Comparison of ENCODE assay signal across 23 cellular contexts in genomic region chr17:824372-824771, GRCh38. TPM values are rescaled to one million over a fixed set of nuclear protein-coding genes. Genes with fewer than 3 reads are reported as not detected.
A peak's percentile ranks its signal among the peaks of the same experiment; 100 is the strongest.
DNase-seq lines count a peak whose midpoint lies in the region; ATAC-seq, FAIRE-seq and TF ChIP-seq lines count a peak whose summit lies in the region.
"Had no signal": no experiment of that assay in that cellular context is flagged by ENCODE, and none has a peak within 500 bp of the region (broad histone marks: within the 10 kb centered on the region; RNA-seq: fewer than 3 reads in every experiment).

No MANE protein-coding gene starts in this region.

- intact Hi-C loops in Right ventricle myocardium superior (cut with DNase I), result no loop called here
- intact Hi-C loops in left ventricle myocardium inferior (cut with micrococcal nuclease), result no loop called here
- intact Hi-C loops in left ventricle myocardium superior (cut with micrococcal nuclease), result no loop called here
- intact Hi-C loops in psoas muscle (cut with DNase I), result no loop called here

- no peaks in the 10 kb centered on the region for H3K4me1 ChIP-seq in left ventricle myocardium inferior
- H3K4me1 ChIP-seq in psoas muscle, result peaks cover 12% of the 10 kb centered on the region

- no peaks in the 10 kb centered on the region for H3K9me3 ChIP-seq in left ventricle myocardium inferior (replicated peaks)
- H3K9me3 ChIP-seq in psoas muscle, result no peaks in the 10 kb centered on the region

- peaks cover 27% of the 10 kb centered on the region for H3K36me3 ChIP-seq in left ventricle myocardium inferior
- H3K36me3 ChIP-seq in bronchial epithelial cell (ENCODE audit: control insufficient read depth, insufficient read depth, low read length), result peaks cover 29% of the 10 kb centered on the region
- peaks cover 0 to 52% of the 10 kb centered on the region in 2 donors for H3K36me3 ChIP-seq in psoas muscle (ENCODE audit: insufficient read depth in 1 of 2, low read depth in 1 of 2)

- DNase-seq in Right ventricle myocardium superior, result no peak
- DNase-seq in left ventricle myocardium inferior, result no peak
- no peak for DNase-seq in bronchial epithelial cell (ENCODE audit: low read depth)
- no peak for DNase-seq in left ventricle myocardium superior
- no peak for DNase-seq in psoas muscle
- DNase-seq in SW 1271 (lab: John Stamatoyannopoulos, UW), result no peak
- no peak for DNase-seq in GM13976 (ENCODE audit: low spot score)
- DNase-seq: 8988T; C1 segment of cervical spinal cord; CD4-positive, CD25-positive, alpha-beta regulatory T cell; CD8-positive, alpha-beta memory T cell; COR-L47; DMS 273 treated with DMSO at 0.1 percent for 48 hours; DMS53; DND-41; EL; HCEC 1CT had no signal

- in situ Hi-C loops in GM13976 (cut with MboI; ENCODE audit: low sequenced_read_pairs, unreplicated experiment), result loop anchor here (10.0 kb wide), 1 partner anchor 60 kb away; no protein-coding TSS in a partner anchor

- H3K27me3 ChIP-seq in left ventricle myocardium inferior (ENCODE audit: low read depth) (no peaks in the 10 kb centered on the region), bronchial epithelial cell (ENCODE audit: control insufficient read depth, insufficient read depth, low read length) (no peaks in the 10 kb centered on the region), psoas muscle (ENCODE audit: insufficient read depth in 3 of 3, low read length in 2 of 3) (no peaks in the 10 kb centered on the region)

- peak; percentile 36 for FAIRE-seq in bronchial epithelial cell (lab: Jason Lieb, UNC)
- FAIRE-seq: GM12878, GM18507, H54, HepG2 had no signal

- TF ChIP-seq CTCF in left ventricle myocardium inferior (IDR thresholded peaks at IDR 0.05; ENCODE audit: borderline replicate concordance) (no peak), bronchial epithelial cell (IDR thresholded peaks at IDR 0.05; ENCODE audit: insufficient read depth, low read length, severe bottlenecking) (no peak), psoas muscle (IDR thresholded peaks at IDR 0.05) (no peak), GM13976 (IDR thresholded peaks at IDR 0.05; ENCODE audit: borderline replicate concordance, control extremely low read depth, extremely low read depth, insufficient read depth, missing control alignments) (no peak)

- ATAC-seq in Right ventricle myocardium superior (ENCODE audit: poor library complexity) (peak; percentile 75), left ventricle myocardium superior (peak; percentile 48), psoas muscle (peak; percentile 65 to 83 (median 80)), GM19455 (IDR thresholded peaks at IDR 0.05; ENCODE audit: unreplicated experiment) (no peak)
- ATAC-seq: GM23338, HepG2 had no signal

- WGBS in psoas muscle, 3 donors, result 57 to 65% (median 60%) methylated on average over 16 of the region's 16 CpGs

- H3K27ac ChIP-seq in left ventricle myocardium inferior (replicated peaks) (no peak overlapping the region), psoas muscle (peak overlapping the region; percentile 54)

- H3K4me3 ChIP-seq in left ventricle myocardium inferior, result no peak overlapping the region
- H3K4me3 ChIP-seq in bronchial epithelial cell (ENCODE audit: low read depth, low read length), result no peak overlapping the region
- H3K4me3 ChIP-seq in psoas muscle, result no peak overlapping the region
- H3K4me3 ChIP-seq: GM12878, GM23338 had no signal

RNA-seq across cellular contexts. Expression of gene MRM3, which starts 42.2 kb away (rescaled TPM):
- total RNA-seq in Right ventricle myocardium superior, result 21.0 TPM
- 18.7 TPM for total RNA-seq in left ventricle myocardium inferior
- total RNA-seq in bronchial epithelial cell, result 18.4 and 22.4 TPM in 2 replicates
- total RNA-seq in left ventricle myocardium superior, result 22.4 TPM
- 10 to 100 TPM; 17.2 to 30.1 (median 19.5) TPM for total RNA-seq in psoas muscle
- polyA plus RNA-seq in psoas muscle, result 10 to 100 TPM; 25.9 to 36.2 (median 28.3) TPM

RNA-seq across cellular contexts. Expression of gene GLOD4, which starts 42.3 kb away (rescaled TPM):
- 25.1 TPM for total RNA-seq in Right ventricle myocardium superior
- 26.5 TPM for total RNA-seq in left ventricle myocardium inferior
- 90.6 and 93.2 TPM in 2 replicates for total RNA-seq in bronchial epithelial cell
- total RNA-seq in left ventricle myocardium superior, result 29.9 TPM
- 10 to 100 TPM; 18.5 to 25.2 (median 20.8) TPM for total RNA-seq in psoas muscle
- polyA plus RNA-seq in psoas muscle, result 10 to 100 TPM; 13.5 to 29.2 (median 21.7) TPM
